ENCODE assay signal across 18 cellular contexts in the genomic region with DNA sequence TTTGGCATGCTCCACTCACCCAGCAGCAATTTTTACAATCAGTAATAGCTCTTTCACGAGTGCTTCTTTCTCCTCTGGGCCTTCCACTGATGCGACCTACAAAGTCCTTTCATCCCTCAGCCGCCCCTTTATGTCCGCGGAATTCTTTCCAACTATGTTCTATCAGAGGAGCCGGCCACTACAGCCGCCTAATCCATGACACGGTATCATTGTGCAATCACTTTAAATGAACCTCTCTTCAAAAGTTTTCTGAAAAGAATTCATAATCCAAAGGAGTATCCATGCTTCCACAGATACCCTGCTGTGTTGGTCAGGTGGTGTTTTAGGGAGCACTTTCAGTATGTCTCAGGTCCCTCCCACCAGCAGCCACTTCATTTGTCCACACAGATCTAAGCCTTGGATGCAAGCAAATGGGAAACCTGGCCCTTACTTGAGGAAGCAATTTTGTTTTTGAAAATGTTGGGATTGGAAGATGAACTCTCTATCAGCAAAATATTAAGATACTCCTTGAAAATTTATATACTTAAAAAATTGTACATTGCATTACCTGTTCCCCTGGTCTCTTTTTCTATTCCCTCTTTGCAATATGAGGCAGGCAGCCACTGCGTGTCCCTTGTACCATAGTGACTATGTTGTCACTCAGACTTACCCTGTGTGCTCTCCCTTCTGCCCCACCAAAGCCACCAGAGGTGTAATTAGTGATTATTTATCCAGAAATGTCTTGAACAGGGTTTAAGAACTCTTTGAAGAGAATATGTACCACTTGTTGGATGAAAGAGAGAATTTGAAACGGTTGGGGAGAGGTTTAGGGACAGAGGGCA.
"Had no signal": no experiment of that assay in that cellular context is flagged by ENCODE, and none has a peak within 500 bp of the region (broad histone marks: within the 10 kb centered on the region; RNA-seq: fewer than 3 reads in every experiment).

No MANE protein-coding gene starts in this region.

- H3K9me3 ChIP-seq: heart left ventricle, neutrophil, right atrium auricular region had no signal

- H3K36me3 Mint-ChIP-seq: naive thymus-derived CD4-positive, alpha-beta T cell had no signal

- H3K4me1 Mint-ChIP-seq: naive thymus-derived CD4-positive, alpha-beta T cell had no signal

- H3K4me1 ChIP-seq: right atrium auricular region had no signal

- H3K36me3 ChIP-seq: heart left ventricle, neutrophil, right atrium auricular region had no signal

- H3K27ac ChIP-seq: coronary artery, dorsolateral prefrontal cortex, heart left ventricle, neutrophil, right atrium auricular region had no signal

- H3K4me3 ChIP-seq: coronary artery, heart left ventricle, lung, right atrium auricular region, smooth muscle cell had no signal

- ATAC-seq: heart left ventricle; left colon; left ventricle myocardium superior; naive thymus-derived CD4-positive, alpha-beta T cell had no signal

- DNase-seq: dorsolateral prefrontal cortex; effector CD8-positive, alpha-beta T cell; foreskin melanocyte; heart left ventricle; hippocampal formation; left colon; left ventricle myocardium superior; mesenchymal stem cell; midbrain; naive thymus-derived CD4-positive, alpha-beta T cell; stimulated activated CD4-positive, alpha-beta T cell treated with anti-CD3 and anti-CD28 coated beads, Interleukin-2, amount 100 ng/mL, for 48 hours; stimulated activated naive CD4-positive, alpha-beta T cell treated with Interleukin-2 at 50 U/mL for 16 hours; trophoblast cell had no signal

- H3K4me3 Mint-ChIP-seq: naive thymus-derived CD4-positive, alpha-beta T cell had no signal

- H3K9me3 Mint-ChIP-seq: naive thymus-derived CD4-positive, alpha-beta T cell had no signal

- H3K27me3 ChIP-seq: dorsolateral prefrontal cortex, heart left ventricle, right atrium auricular region had no signal
